In the genomic region with DNA sequence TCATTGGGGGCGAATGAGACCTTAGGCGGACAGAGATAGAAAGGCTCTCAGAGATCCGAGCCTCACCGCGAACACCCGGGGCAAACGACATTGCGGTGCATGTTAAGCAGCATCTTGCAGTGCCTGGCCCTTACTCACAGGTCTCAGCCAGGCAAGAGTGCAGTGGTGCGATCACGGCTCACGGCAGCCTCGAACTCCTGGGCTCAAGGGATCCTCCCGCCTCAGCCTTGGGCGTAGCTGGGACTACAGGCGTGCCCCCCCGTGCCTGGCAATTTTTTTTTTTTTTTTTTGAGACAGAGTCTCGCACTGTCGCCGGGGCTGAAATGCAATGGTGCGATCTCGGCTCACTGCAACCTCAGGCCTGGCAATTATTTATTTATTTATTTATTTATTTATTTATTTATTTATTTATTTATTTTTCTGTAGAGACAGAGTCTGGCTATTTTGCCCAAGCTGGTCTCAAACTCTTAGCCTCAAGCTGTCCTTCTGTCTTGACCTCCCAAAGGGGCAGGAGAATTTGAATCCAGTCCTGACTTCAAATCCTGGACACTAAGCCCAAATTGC, we compare ENCODE assay signal across 8 cellular contexts. TPM values are rescaled to one million over a fixed set of nuclear protein-coding genes. Genes with fewer than 3 reads are reported as not detected.
DNase-seq lines count a peak whose midpoint lies in the region; ATAC-seq and TF ChIP-seq lines count a peak whose summit lies in the region.

No MANE protein-coding gene starts in this region.

- peak overlapping the region; percentile 66 for H3K4me3 ChIP-seq in ovary

- DNase-seq in Caki2 (ENCODE audit: low read depth) (peak; percentile 53), ovary (peak in 1 of 5 donors; percentile 27), NCI-H1930 (lab: John Stamatoyannopoulos, UW) (no peak)
- DNase-seq in effector memory CD8-positive, alpha-beta T cell, result no peak
- no peak for DNase-seq in stimulated activated CD4-positive, alpha-beta T cell treated with anti-CD3 and anti-CD28 coated beads, Interleukin-2, amount 100 ng/mL, for 24 hours

- H3K36me3 Mint-ChIP-seq in IgD-negative memory B cell, result no peaks in the 10 kb centered on the region
- no peaks in the 10 kb centered on the region for H3K36me3 Mint-ChIP-seq in effector memory CD8-positive, alpha-beta T cell (ENCODE audit: insufficient read depth)

- H3K4me1 Mint-ChIP-seq in IgD-negative memory B cell, result peaks cover 0 to 6% (median 0%) of the 10 kb centered on the region in 3 donors
- peaks cover 3 to 10% of the 10 kb centered on the region in 2 donors for H3K4me1 Mint-ChIP-seq in effector memory CD8-positive, alpha-beta T cell (ENCODE audit: low read depth in 2 of 2)

- 79 to 81% (median 81%) methylated on average over 21 of the region's 21 CpGs for WGBS in ovary, 3 donors

- no peak overlapping the region for H3K27ac Mint-ChIP-seq in IgD-negative memory B cell
- no peak overlapping the region for H3K27ac Mint-ChIP-seq in effector memory CD8-positive, alpha-beta T cell

- intact Hi-C loops in ovary (cut with DNase I), result loop anchor here in 2 of 4 donors (10.0 kb wide), 1 partner anchor 66 kb away; no protein-coding TSS in a partner anchor

- H3K4me1 ChIP-seq in ovary (ENCODE audit: insufficient read depth), result peaks cover 3% of the 10 kb centered on the region

- no peaks in the 10 kb centered on the region for H3K9me3 ChIP-seq in ovary

- in situ Hi-C loops in Caki2 (cut with HindIII; ENCODE audit: low pct_unique_long_range_greater_than_20kb, low sequenced_read_pairs), result no loop called here

- no peak for TF ChIP-seq CTCF in ovary (IDR thresholded peaks at IDR 0.05)

- H3K27me3 Mint-ChIP-seq in IgD-negative memory B cell, result peaks cover 36% of the 10 kb centered on the region
- H3K27me3 Mint-ChIP-seq in effector memory CD8-positive, alpha-beta T cell, result peaks cover 68 to 70% of the 10 kb centered on the region in 2 donors

- H3K4me3 Mint-ChIP-seq in IgD-negative memory B cell, result peak overlapping the region in 3 of 4 donors; percentile 8 to 83 (median 12)
- peak overlapping the region; percentile 28 to 38 for H3K4me3 Mint-ChIP-seq in effector memory CD8-positive, alpha-beta T cell

- H3K9me3 Mint-ChIP-seq in IgD-negative memory B cell, result no peaks in the 10 kb centered on the region
- H3K9me3 Mint-ChIP-seq in effector memory CD8-positive, alpha-beta T cell, result no peaks in the 10 kb centered on the region

- no peak overlapping the region for H3K27ac ChIP-seq in ovary

- no peaks in the 10 kb centered on the region for H3K36me3 ChIP-seq in ovary

- no peak for ATAC-seq in effector memory CD8-positive, alpha-beta T cell (replicated peaks)
- ATAC-seq in HG02852 (IDR thresholded peaks at IDR 0.05; ENCODE audit: unreplicated experiment), result no peak
- no peak for ATAC-seq in HG03025 (IDR thresholded peaks at IDR 0.05; ENCODE audit: low FRiP score, unreplicated experiment)

- no peaks in the 10 kb centered on the region for H3K27me3 ChIP-seq in ovary

- TF ChIP-seq EP300 in ovary (IDR thresholded peaks at IDR 0.05), result no peak

- TF ChIP-seq POLR2A in ovary (IDR thresholded peaks at IDR 0.05), result no peak

RNA-seq across cellular contexts. Expression of a gene that starts 1.3 kb away (rescaled TPM):
- total RNA-seq in Caki2 (2014; rRNA removed; shearing (Covaris generic); ENCODE audit: low replicate concordance), result 19.2 and 26.7 TPM in 2 replicates
- polyA plus RNA-seq in IgD-negative memory B cell, result not detected
- total RNA-seq in ovary, result 10 to 100 TPM in 5 of 7 donors, 1 to 10 TPM in 2; 7.4 to 44.9 (median 14.8) TPM
- polyA plus RNA-seq in ovary, result 10 to 100 TPM in 1 of 2 donors, 1 to 10 TPM in 1; 2.9 to 24.3 TPM

RNA-seq across cellular contexts. Expression of a gene that starts 27.9 kb away (rescaled TPM):
- total RNA-seq in Caki2 (2014; rRNA removed; shearing (Covaris generic); ENCODE audit: low replicate concordance), result 0.17 and 0.71 TPM in 2 replicates
- polyA plus RNA-seq in IgD-negative memory B cell (not detected), ovary (10 to 100 TPM; 16.9 to 23.4 TPM)
- 10 to 100 TPM; 14.6 to 25.7 (median 17.6) TPM for total RNA-seq in ovary
